16 cellular contexts compared by ENCODE assay signal in genomic region chr16:74466872-74467271, GRCh38. TPM values are rescaled to one million over a fixed set of nuclear protein-coding genes. Genes with fewer than 3 reads are reported as not detected.
DNase-seq lines count a peak whose midpoint lies in the region; ATAC-seq, FAIRE-seq and TF ChIP-seq lines count a peak whose summit lies in the region.
"Had no signal": no experiment of that assay in that cellular context is flagged by ENCODE, and none has a peak within 500 bp of the region (broad histone marks: within the 10 kb centered on the region; RNA-seq: fewer than 3 reads in every experiment).

No MANE protein-coding gene starts in this region.

- ATAC-seq in GM19025 (IDR thresholded peaks at IDR 0.05; ENCODE audit: low read depth, unreplicated experiment): peak; percentile 43
- ATAC-seq in HG02885 (IDR thresholded peaks at IDR 0.05; ENCODE audit: poor library complexity, unreplicated experiment): peak; percentile 84
- no peak for ATAC-seq in HepG2
- ATAC-seq: K562 had no signal

- intact Hi-C loops in CD4-positive, alpha-beta memory T cell (cut with micrococcal nuclease): loop anchor here (5.0 kb wide), 1 partner anchor 155 kb away; no protein-coding TSS in a partner anchor
- intact Hi-C loops in activated T-helper 1 cell treated with anti-CD3 and anti-CD28 coated beads, Interleukin-12 subunit alpha, Interleukin-12 subunit beta, Interleukin-2, Interleukin-4 antibody, amounts not matched to agents 30 ng/mL and 10 ng/mL and 1 ng/mL, durations not matched to agents 14 hours and 24 hours and 36 hours (cut with micrococcal nuclease): loop anchor here (1.0 to 2.0 kb wide), 2 partner anchors 140 to 156 kb away; partner anchors contain the start of gene GLG1
- intact Hi-C loops in colonic mucosa (cut with DNase I): no loop called here
- intact Hi-C loops in HepG2 (cut with micrococcal nuclease; ENCODE audit: unreplicated experiment): no loop called here
- intact Hi-C loops in vagina (cut with DNase I): no loop called here

- CTCF ChIA-PET in CD4-positive, alpha-beta memory T cell (lab: Charles Lee; ENCODE audit: partially characterized antibody): interaction anchor here (1.5 to 2.6 kb wide), 2 partner anchors 156 to 158 kb away, joined by 5 to 13 read pairs; no protein-coding TSS in a partner anchor
- CTCF ChIA-PET in HepG2 (lab: Yijun Ruan, JAX; ENCODE audit: low intra/inter-chr PET ratio, low total read pairs): no interaction called here

- TF ChIP-seq CTCF in colonic mucosa (IDR thresholded peaks at IDR 0.05): no peak
- no peak for TF ChIP-seq CTCF in HepG2 (CRISPR knock-in tag; IDR thresholded peaks at IDR 0.05)
- no peak for TF ChIP-seq CTCF in vagina (IDR thresholded peaks at IDR 0.05)

- peaks cover 20% of the 10 kb centered on the region for H3K4me1 ChIP-seq in CD4-positive, alpha-beta memory T cell (ENCODE audit: insufficient read depth, low read length)
- H3K4me1 ChIP-seq in colonic mucosa (no peaks in the 10 kb centered on the region), HepG2 (ENCODE audit: insufficient read depth, low read length) (no peaks in the 10 kb centered on the region), vagina (no peaks in the 10 kb centered on the region)

- H3K36me3 Mint-ChIP-seq in CD4-positive, alpha-beta memory T cell: peaks cover 70 to 87% of the 10 kb centered on the region in 2 donors
- peaks cover 70% of the 10 kb centered on the region for H3K36me3 Mint-ChIP-seq in activated T-helper 1 cell treated with anti-CD3 and anti-CD28 coated beads, Interleukin-12 subunit alpha, Interleukin-12 subunit beta, Interleukin-2, Interleukin-4 antibody, amounts not matched to agents 30 ng/mL and 10 ng/mL and 1 ng/mL, durations not matched to agents 14 hours and 24 hours and 36 hours (ENCODE audit: low read depth)

- H3K9ac ChIP-seq in colonic mucosa (ENCODE audit: low read depth in 2 of 2, low read length in 2 of 2) (no peak overlapping the region), HepG2 (ENCODE audit: insufficient read depth, low read depth, low read length) (no peak overlapping the region)
- H3K9ac ChIP-seq: SK-N-SH had no signal

- peak in 4 of 5 donors; percentile 7 to 22 (median 19) for DNase-seq in CD4-positive, alpha-beta memory T cell
- DNase-seq in activated T-helper 1 cell treated with anti-CD3 and anti-CD28 coated beads, Interleukin-12 subunit alpha, Interleukin-12 subunit beta, Interleukin-2, Interleukin-4 antibody, amounts not matched to agents 30 ng/mL and 10 ng/mL and 1 ng/mL, durations not matched to agents 14 hours and 24 hours and 36 hours (ENCODE audit: low spot score): no peak
- DNase-seq in colonic mucosa: no peak
- DNase-seq in HepG2 (ENCODE audit: low spot score): no peak
- DNase-seq in GOT3 (lab: John Stamatoyannopoulos, UW): no peak
- DNase-seq in vagina (ENCODE audit: extremely low spot score in 2 of 2): no peak
- DNase-seq: activated CD4-positive, alpha-beta T cell treated with anti-CD3 and anti-CD28 coated beads, Interleukin-2, amount 50 U/mL, for 4 hours; aorta; NCI-H187 treated with DMSO at 0.1 percent for 48 hours; SK-N-SH had no signal

- H3K27ac Mint-ChIP-seq in CD4-positive, alpha-beta memory T cell: peak overlapping the region; percentile 26 to 94 (median 72)
- peak overlapping the region; percentile 29 for H3K27ac Mint-ChIP-seq in activated T-helper 1 cell treated with anti-CD3 and anti-CD28 coated beads, Interleukin-12 subunit alpha, Interleukin-12 subunit beta, Interleukin-2, Interleukin-4 antibody, amounts not matched to agents 30 ng/mL and 10 ng/mL and 1 ng/mL, durations not matched to agents 14 hours and 24 hours and 36 hours
- H3K27ac Mint-ChIP-seq: B cell had no signal

- POLR2A ChIA-PET in CD4-positive, alpha-beta memory T cell (lab: Charles Lee; ENCODE audit: partially characterized antibody): no interaction called here
- POLR2A ChIA-PET in HepG2 (lab: Yijun Ruan, JAX): no interaction called here

- H3K27ac ChIP-seq in CD4-positive, alpha-beta memory T cell (ENCODE audit: low read depth, low read length): no peak overlapping the region
- no peak overlapping the region for H3K27ac ChIP-seq in colonic mucosa
- no peak overlapping the region for H3K27ac ChIP-seq in HepG2 (ENCODE audit: extremely low read length, insufficient read depth, low read length)
- no peak overlapping the region for H3K27ac ChIP-seq in vagina

- no peaks in the 10 kb centered on the region for H3K9me3 ChIP-seq in CD4-positive, alpha-beta memory T cell (ENCODE audit: control insufficient read depth in 1 of 2, low read length in 2 of 2)
- H3K9me3 ChIP-seq in colonic mucosa: no peaks in the 10 kb centered on the region
- H3K9me3 ChIP-seq in HepG2 (ENCODE audit: low read length): no peaks in the 10 kb centered on the region
- H3K9me3 ChIP-seq in vagina: no peaks in the 10 kb centered on the region
- H3K9me3 ChIP-seq: SK-N-SH had no signal

- H3K4me1 Mint-ChIP-seq in CD4-positive, alpha-beta memory T cell: peaks cover 17 to 33% (median 22%) of the 10 kb centered on the region in 4 donors
- H3K4me1 Mint-ChIP-seq in activated T-helper 1 cell treated with anti-CD3 and anti-CD28 coated beads, Interleukin-12 subunit alpha, Interleukin-12 subunit beta, Interleukin-2, Interleukin-4 antibody, amounts not matched to agents 30 ng/mL and 10 ng/mL and 1 ng/mL, durations not matched to agents 14 hours and 24 hours and 36 hours (ENCODE audit: low read depth): peaks cover 25% of the 10 kb centered on the region

- H3K27me3 ChIP-seq in CD4-positive, alpha-beta memory T cell (ENCODE audit: insufficient read depth, low read length): no peaks in the 10 kb centered on the region
- H3K27me3 ChIP-seq in colonic mucosa (no peaks in the 10 kb centered on the region), HepG2 (ENCODE audit: control insufficient read depth in 1 of 2, insufficient read depth in 2 of 2, low read length in 2 of 2) (no peaks in the 10 kb centered on the region), vagina (no peaks in the 10 kb centered on the region)

- H2AFZ ChIP-seq in HepG2 (ENCODE audit: low read length): no peak overlapping the region

- H3K9me3 Mint-ChIP-seq in CD4-positive, alpha-beta memory T cell: no peaks in the 10 kb centered on the region
- no peaks in the 10 kb centered on the region for H3K9me3 Mint-ChIP-seq in activated T-helper 1 cell treated with anti-CD3 and anti-CD28 coated beads, Interleukin-12 subunit alpha, Interleukin-12 subunit beta, Interleukin-2, Interleukin-4 antibody, amounts not matched to agents 30 ng/mL and 10 ng/mL and 1 ng/mL, durations not matched to agents 14 hours and 24 hours and 36 hours

- WGBS in HepG2 (ENCODE audit: low lambda C conversion rate): 97% methylated on average over 5 of the region's 5 CpGs

- peaks cover 84% of the 10 kb centered on the region for H3K36me3 ChIP-seq in CD4-positive, alpha-beta memory T cell (ENCODE audit: insufficient read depth, low read length)
- peaks cover 33% of the 10 kb centered on the region for H3K36me3 ChIP-seq in colonic mucosa
- H3K36me3 ChIP-seq in HepG2 (replicated peaks in 1 of 2; ENCODE audit: control insufficient read depth in 1 of 2, insufficient read depth in 2 of 2, low read length in 2 of 2): peaks cover 41 to 92% of the 10 kb centered on the region in 2 experiments
- H3K36me3 ChIP-seq in vagina: peaks cover 0 to 91% of the 10 kb centered on the region in 2 donors

- no peak overlapping the region for H3K4me3 ChIP-seq in CD4-positive, alpha-beta memory T cell (ENCODE audit: low read length in 2 of 2)
- no peak overlapping the region for H3K4me3 ChIP-seq in colonic mucosa
- H3K4me3 ChIP-seq in HepG2 (replicated peaks in 1 of 3; ENCODE audit: insufficient read depth in 1 of 3, low read depth in 2 of 3, low read length in 3 of 3): no peak overlapping the region
- no peak overlapping the region for H3K4me3 ChIP-seq in vagina
- H3K4me3 ChIP-seq: K562 had no signal

- peak overlapping the region in 6 of 8 donors; percentile 6 to 59 (median 43) for H3K4me3 Mint-ChIP-seq in CD4-positive, alpha-beta memory T cell
- H3K4me3 Mint-ChIP-seq in activated T-helper 1 cell treated with anti-CD3 and anti-CD28 coated beads, Interleukin-12 subunit alpha, Interleukin-12 subunit beta, Interleukin-2, Interleukin-4 antibody, amounts not matched to agents 30 ng/mL and 10 ng/mL and 1 ng/mL, durations not matched to agents 14 hours and 24 hours and 36 hours: peak overlapping the region; percentile 21
- H3K4me3 Mint-ChIP-seq: B cell had no signal

- H3K4me2 ChIP-seq in HepG2 (ENCODE audit: low read depth, low read length): no peak overlapping the region
- H3K4me2 ChIP-seq: SK-N-SH had no signal

- H4K20me1 ChIP-seq in HepG2 (ENCODE audit: insufficient read depth, low read length): no peaks in the 10 kb centered on the region

- FAIRE-seq in HepG2 (lab: Jason Lieb, UNC): no peak
- FAIRE-seq: G401.6, GM19239, K562 had no signal

- TF ChIP-seq EP300 in HepG2 (IDR thresholded peaks at IDR 0.05; ENCODE audit: low read depth in 2 of 2, low read length in 2 of 2) (no peak), HepG2 (CRISPR knock-in tag; IDR thresholded peaks at IDR 0.05; ENCODE audit: borderline replicate concordance) (no peak)

- H3K27me3 Mint-ChIP-seq in CD4-positive, alpha-beta memory T cell: no peaks in the 10 kb centered on the region
- H3K27me3 Mint-ChIP-seq in activated T-helper 1 cell treated with anti-CD3 and anti-CD28 coated beads, Interleukin-12 subunit alpha, Interleukin-12 subunit beta, Interleukin-2, Interleukin-4 antibody, amounts not matched to agents 30 ng/mL and 10 ng/mL and 1 ng/mL, durations not matched to agents 14 hours and 24 hours and 36 hours (ENCODE audit: insufficient read depth): no peaks in the 10 kb centered on the region
- H3K27me3 Mint-ChIP-seq: B cell had no signal

- H3K79me2 ChIP-seq in HepG2 (ENCODE audit: insufficient read depth, low read length): no peaks in the 10 kb centered on the region

- TF ChIP-seq POLR2A in HepG2 (IDR thresholded peaks at IDR 0.05; ENCODE audit: insufficient read depth in 1 of 2, low read depth in 2 of 2, low read length in 2 of 2): no peak
- no peak for TF ChIP-seq POLR2A in vagina (IDR thresholded peaks at IDR 0.05)

- no peak for TF ChIP-seq RAD21 in HepG2 (CRISPR knock-in tag; IDR thresholded peaks at IDR 0.05)

- no TSS peak for BruUV-seq in HepG2 (replicated peaks; lab: Mats Ljungman, UMichigan)

- in situ Hi-C loops in HepG2 (cut with HindIII; ENCODE audit: extremely low pct_ligation_motif_present, low pct_unique_long_range_greater_than_20kb): no loop called here

RNA-seq across cellular contexts. Expression of gene CLEC18B, which starts 45.6 kb away (rescaled TPM):
- total RNA-seq in CD4-positive, alpha-beta memory T cell: 1 to 10 TPM; 1.3 to 3.1 TPM
- polyA plus RNA-seq in CD4-positive, alpha-beta memory T cell: not detected
- 0.60 TPM in 1 of 2 replicates, not detected in the other for total RNA-seq in activated T-helper 1 cell treated with anti-CD3 and anti-CD28 coated beads, Interleukin-12 subunit alpha, Interleukin-12 subunit beta, Interleukin-2, Interleukin-4 antibody, amounts not matched to agents 30 ng/mL and 10 ng/mL and 1 ng/mL, durations not matched to agents 14 hours and 24 hours and 36 hours
- total RNA-seq in colonic mucosa (1 to 10 TPM; 1.6 to 1.9 TPM), HepG2 (2016; rRNA removed; fragmentation: Illumina TruSeq; extraction: Trizol) (0.31 TPM in 1 of 2 replicates, not detected in the other), vagina (6.4 TPM)
- total RNA-seq in HepG2 (2016; cell fraction: cytosol; rRNA removed; fragmentation: Illumina TruSeq; extraction: Trizol; ENCODE audit: low read depth): not detected in 2 replicates
- not detected in 2 replicates for total RNA-seq in HepG2 (2016; cell fraction: insoluble cytoplasmic fraction; rRNA removed; fragmentation: Illumina TruSeq; extraction: Trizol)
- not detected in 2 replicates for total RNA-seq in HepG2 (2016; cell fraction: membrane; rRNA removed; fragmentation: Illumina TruSeq; extraction: Trizol)
- total RNA-seq in HepG2 (2016; cell fraction: nucleus; rRNA removed; fragmentation: Illumina TruSeq; extraction: Trizol): not detected in 2 replicates
- polyA plus RNA-seq in HepG2 (2011; rRNA removed): 0.54 and 1.1 TPM in 2 replicates
- 0.15 and 0.23 TPM in 2 replicates for polyA plus RNA-seq in HepG2 (2011; cell fraction: cytosol; rRNA removed)
- polyA plus RNA-seq in HepG2 (2011; cell fraction: nucleus; rRNA removed): 4.7 and 5.2 TPM in 2 replicates
- 0.76 and 1.5 TPM in 2 replicates for polyA plus RNA-seq in HepG2 (2012)
- polyA plus RNA-seq in HepG2 (2016; cell fraction: cytosol; fragmentation: Illumina TruSeq; extraction: Trizol; ENCODE audit: low read depth): not detected in 2 replicates
- polyA plus RNA-seq in HepG2 (2016; cell fraction: insoluble cytoplasmic fraction; fragmentation: Illumina TruSeq; extraction: Trizol; ENCODE audit: low read depth): 0.15 TPM in 1 of 2 replicates, not detected in the other
- polyA plus RNA-seq in HepG2 (2016; cell fraction: membrane; fragmentation: Illumina TruSeq; extraction: Trizol; ENCODE audit: low read depth): 0.09 TPM in 1 of 2 replicates, not detected in the other
- 2.0 TPM in 1 of 2 replicates, not detected in the other for polyA plus RNA-seq in HepG2 (2016; cell fraction: nucleus; fragmentation: Illumina TruSeq; extraction: Trizol; ENCODE audit: insufficient read depth, low read depth)
- polyA minus RNA-seq in HepG2 (2011; rRNA and poly(A)+ RNA removed; ENCODE audit: low replicate concordance): 0.66 and 1.0 TPM in 2 replicates
- polyA minus RNA-seq in HepG2 (2011; cell fraction: cytosol; rRNA and poly(A)+ RNA removed): not detected in 2 replicates
- 0.64 and 1.6 TPM in 2 replicates for polyA minus RNA-seq in HepG2 (2011; cell fraction: nucleus; rRNA and poly(A)+ RNA removed)

Comparison
In these comparisons a context has a peak if more than half of its experiments do, and no peak if none do; other contexts are left out.
1. DNase-seq: peak in CD4-positive, alpha-beta memory T cell (4 of 5); none in activated T-helper 1 cell treated with anti-CD3 and anti-CD28 coated beads, Interleukin-12 subunit alpha, Interleukin-12 subunit beta, Interleukin-2, Interleukin-4 antibody, amounts not matched to agents 30 ng/mL and 10 ng/mL and 1 ng/mL, durations not matched to agents 14 hours and 24 hours and 36 hours (single experiment), colonic mucosa (single experiment), HepG2 (single experiment), GOT3 (single experiment) and vagina (0 of 2).
2. intact Hi-C loops: an anchor here in CD4-positive, alpha-beta memory T cell (5.0 kb wide) and activated T-helper 1 cell treated with anti-CD3 and anti-CD28 coated beads, Interleukin-12 subunit alpha, Interleukin-12 subunit beta, Interleukin-2, Interleukin-4 antibody, amounts not matched to agents 30 ng/mL and 10 ng/mL and 1 ng/mL, durations not matched to agents 14 hours and 24 hours and 36 hours (1.0 to 2.0 kb wide); none called in colonic mucosa, HepG2 and vagina.